8 cellular contexts compared by ENCODE assay signal in genomic region chr4:77007358-77008230, GRCh38. TPM values are rescaled to one million over a fixed set of nuclear protein-coding genes. Genes with fewer than 3 reads are reported as not detected.
DNase-seq lines count a peak whose midpoint lies in the region; ATAC-seq and TF ChIP-seq lines count a peak whose summit lies in the region.

No MANE protein-coding gene starts in this region.

- ATAC-seq in GM19351 (IDR thresholded peaks at IDR 0.05; ENCODE audit: unreplicated experiment) (peak; percentile 85), HG03558 (IDR thresholded peaks at IDR 0.05; ENCODE audit: extremely low read depth, unreplicated experiment) (peak; percentile 78), left cardiac atrium (peak; percentile 80 to 91)
- peak; percentile 84 for ATAC-seq in activated CD8-positive, alpha-beta T cell treated with anti-CD3 and anti-CD28 coated beads for 36 hours

- H3K36me3 ChIP-seq in ACC112 (ENCODE audit: insufficient read depth, low read length) (peaks cover 10% of the 10 kb centered on the region; the same call in 1 of the 2 replicates), stomach (peaks cover 4 to 16% (median 10%) of the 10 kb centered on the region in 4 donors)

- POLR2A ChIA-PET in activated CD8-positive, alpha-beta T cell treated with anti-CD3 and anti-CD28 coated beads for 36 hours (lab: Charles Lee), result interaction anchor here (0.7 kb wide), 1 partner anchor 66 kb away, joined by 3 read pairs; no protein-coding TSS in a partner anchor

- CTCF ChIA-PET in activated CD8-positive, alpha-beta T cell treated with anti-CD3 and anti-CD28 coated beads for 36 hours (lab: Charles Lee), result interaction anchor here (0.9 to 1.8 kb wide), 4 partner anchors 12 to 38 kb away, joined by 3 to 6 read pairs (median 3); no protein-coding TSS in a partner anchor

- no peaks in the 10 kb centered on the region for H3K9me3 Mint-ChIP-seq in activated CD8-positive, alpha-beta T cell treated with anti-CD3 and anti-CD28 coated beads for 36 hours

- peaks cover 12% of the 10 kb centered on the region for H3K79me2 ChIP-seq in ACC112 (ENCODE audit: control insufficient read depth, insufficient read depth, low read length, unreplicated experiment)

- peaks cover 39% of the 10 kb centered on the region for H3K36me3 Mint-ChIP-seq in activated CD8-positive, alpha-beta T cell treated with anti-CD3 and anti-CD28 coated beads for 36 hours (ENCODE audit: low read depth)

- H3K4me1 ChIP-seq in ACC112 (ENCODE audit: control insufficient read depth, insufficient read depth, low read length, unreplicated experiment) (peaks cover 72% of the 10 kb centered on the region), stomach (peaks cover 13 to 54% (median 24%) of the 10 kb centered on the region in 4 donors)

- H3K27ac Mint-ChIP-seq in activated CD8-positive, alpha-beta T cell treated with anti-CD3 and anti-CD28 coated beads for 36 hours, result no peak overlapping the region

- DNase-seq in activated CD8-positive, alpha-beta T cell treated with anti-CD3 and anti-CD28 coated beads for 36 hours, result peak; percentile 49
- DNase-seq in left cardiac atrium (peak; percentile 47), stomach (no peak), SHP77 (lab: John Stamatoyannopoulos, UW) (no peak), germinal center (ENCODE audit: low spot score) (no peak)

- H3K27ac ChIP-seq in ACC112 (ENCODE audit: low read depth, low read length) (peak overlapping the region; percentile 96), stomach (peak overlapping the region in 4 of 5 donors; percentile 21 to 62 (median 34))

- TF ChIP-seq CTCF in activated CD8-positive, alpha-beta T cell treated with anti-CD3 and anti-CD28 coated beads for 36 hours (IDR thresholded peaks at IDR 0.05), result no peak
- no peak for TF ChIP-seq CTCF in stomach (IDR thresholded peaks at IDR 0.05)

- H3K27me3 ChIP-seq in ACC112 (ENCODE audit: insufficient read depth, low read length) (no peaks in the 10 kb centered on the region), stomach (no peaks in the 10 kb centered on the region)

- H3K4me3 Mint-ChIP-seq in activated CD8-positive, alpha-beta T cell treated with anti-CD3 and anti-CD28 coated beads for 36 hours, result no peak overlapping the region

- no peak for TF ChIP-seq POLR2A in stomach (IDR thresholded peaks at IDR 0.05)

- intact Hi-C loops in activated CD8-positive, alpha-beta T cell treated with anti-CD3 and anti-CD28 coated beads for 36 hours (cut with micrococcal nuclease), result no loop called here
- intact Hi-C loops in left cardiac atrium (cut with DNase I), result no loop called here
- intact Hi-C loops in stomach (cut with DNase I; ENCODE audit: low total_unique reads), result no loop called here

- H3K4me3 ChIP-seq in ACC112 (ENCODE audit: low read depth, low read length), result peak overlapping the region; percentile 18; the same call in 1 of the 2 replicates
- no peak overlapping the region for H3K4me3 ChIP-seq in stomach

- H2AFZ ChIP-seq in ACC112 (ENCODE audit: low read length, unreplicated experiment), result no peak overlapping the region

- no peaks in the 10 kb centered on the region for H3K9me3 ChIP-seq in stomach

- TF ChIP-seq EP300 in stomach (IDR thresholded peaks at IDR 0.05), result no peak

- 6 to 33% (median 14%) methylated on average over 1 of the region's 1 CpG for WGBS in stomach, 5 donors

- peaks cover 66% of the 10 kb centered on the region for H3K4me1 Mint-ChIP-seq in activated CD8-positive, alpha-beta T cell treated with anti-CD3 and anti-CD28 coated beads for 36 hours (ENCODE audit: low read depth)

- H3K27me3 Mint-ChIP-seq in activated CD8-positive, alpha-beta T cell treated with anti-CD3 and anti-CD28 coated beads for 36 hours, result no peaks in the 10 kb centered on the region

RNA-seq across cellular contexts. Expression of gene SEPTIN11, which starts 58.0 kb away (rescaled TPM):
- total RNA-seq in activated CD8-positive, alpha-beta T cell treated with anti-CD3 and anti-CD28 coated beads for 36 hours, result 10 to 100 TPM; 38.6 to 43.3 TPM
- total RNA-seq in left cardiac atrium (10 to 100 TPM; 59.6 to 65.6 TPM), stomach (100 to 1,000 TPM in 3 of 5 donors, 10 to 100 TPM in 2; 29.0 to 298 (median 201) TPM)
- polyA plus RNA-seq in stomach, result 10 to 100 TPM in 2 of 3 donors, 1 to 10 TPM in 1; 9.3 to 45.8 (median 43.3) TPM

Comparison
In these comparisons a context has a peak if more than half of its experiments do, and no peak if none do; other contexts are left out.
1. DNase-seq: peak in activated CD8-positive, alpha-beta T cell treated with anti-CD3 and anti-CD28 coated beads for 36 hours (single experiment) and left cardiac atrium (single experiment); none in stomach (single experiment), SHP77 (0 of 2) and germinal center (single experiment).
2. Peak in every context shown above with its lines, with median percentiles within 50 percentile points of each other: ATAC-seq.